23 cellular contexts compared by ENCODE assay signal in the genomic region with DNA sequence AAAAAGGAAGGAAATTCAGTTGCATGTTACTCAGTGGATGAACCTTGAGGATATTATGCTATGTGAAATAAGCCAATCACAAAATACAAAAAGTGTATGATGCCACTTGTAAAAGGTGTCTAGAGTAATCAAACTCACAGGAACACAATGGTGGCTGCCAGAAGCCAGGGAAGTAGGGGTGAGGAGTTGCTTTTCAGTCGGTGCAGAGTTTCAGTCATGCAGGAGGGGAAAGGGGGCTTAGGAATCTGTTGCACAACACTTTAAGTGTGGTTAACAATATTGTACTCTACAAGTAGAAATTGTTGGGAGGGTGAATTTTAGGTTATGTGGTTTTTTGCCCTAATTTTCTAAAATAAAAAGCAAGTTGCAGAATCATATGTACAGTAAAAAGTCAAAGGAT.
DNase-seq lines count a peak whose midpoint lies in the region; ATAC-seq, FAIRE-seq and TF ChIP-seq lines count a peak whose summit lies in the region.
"Had no signal": no experiment of that assay in that cellular context is flagged by ENCODE, and none has a peak within 500 bp of the region (broad histone marks: within the 10 kb centered on the region; RNA-seq: fewer than 3 reads in every experiment).

No MANE protein-coding gene starts in this region.

- H3K4ac ChIP-seq in IMR-90 (ENCODE audit: low read depth, low read length) (no peak overlapping the region), H1 (replicated peaks; ENCODE audit: insufficient read length, low read depth, low read length) (no peak overlapping the region)

- H3K79me2 ChIP-seq in H1 (ENCODE audit: control insufficient read depth in 1 of 2, insufficient read depth in 2 of 2, low read length in 2 of 2), result no peaks in the 10 kb centered on the region

- CTCF ChIA-PET in IMR-90 (lab: Yijun Ruan, JAX) (no interaction called here), H1 (lab: Charles Lee; ENCODE audit: partially characterized antibody) (no interaction called here)

- TF ChIP-seq EP300 in H1 (IDR thresholded peaks at IDR 0.05; ENCODE audit: borderline replicate concordance in 1 of 2, low read depth in 2 of 2, low read length in 2 of 2), result no peak

- peak overlapping the region; percentile 19 for H3K4me3 Mint-ChIP-seq in T-helper 17 cell
- H3K4me3 Mint-ChIP-seq: CD4-positive, alpha-beta T cell; IgD-negative memory B cell had no signal

- WGBS in IMR-90 (ENCODE audit: extremely low coverage in 2 of 2, insufficient read length in 1 of 2), 2 experiments, result no CpG with 5 or more reads among the region's 1 CpG
- WGBS in H1 (ENCODE audit: extremely low coverage in 1 of 2, insufficient coverage in 1 of 2, insufficient read length in 1 of 2, insufficient replicate concordance in 2 of 2, low coverage in 1 of 2, low lambda C conversion rate in 2 of 2, missing lambda C conversion rate in 1 of 2), 2 experiments, result 84% methylated on average over 1 of the region's 1 CpG; no CpG with 5 or more reads in 1 of the 2 experiments
- 9 to 14% (median 13%) methylated on average over 1 of the region's 1 CpG for WGBS in psoas muscle, 3 donors
- 10 to 18% methylated on average over 1 of the region's 1 CpG for WGBS in thyroid gland, 2 donors

- TF ChIP-seq RAD21 in IMR-90 (IDR thresholded peaks at IDR 0.05; ENCODE audit: low read length) (no peak), H1 (IDR thresholded peaks at IDR 0.05 in 1 of 2, conservative IDR thresholded peaks at IDR 0.05 in 1 of 2; ENCODE audit: low read depth in 2 of 2, low read length in 2 of 2) (no peak)

- H3K23me2 ChIP-seq in H1 (ENCODE audit: low read depth, low read length), result no peaks in the 10 kb centered on the region

- no peak overlapping the region for H2AK9ac ChIP-seq in IMR-90 (replicated peaks; ENCODE audit: low read depth, low read length, poor library complexity)

- H3K18ac ChIP-seq in IMR-90 (ENCODE audit: low read depth, low read length) (no peak overlapping the region), H1 (ENCODE audit: extremely low read depth, low read length) (0 out of 2 replicates have a peak overlapping the region, but pooled peaks have one; percentile 7)

- H3K27ac ChIP-seq in IMR-90 (ENCODE audit: insufficient read depth, low read length) (no peak overlapping the region), H1 (ENCODE audit: low read depth, low read length) (no peak overlapping the region), psoas muscle (no peak overlapping the region), thyroid gland (peak overlapping the region in 1 of 3 donors; percentile 69)
- H3K27ac ChIP-seq: BLaER1, GM23248, Peyer's patch had no signal

- H3K4me2 ChIP-seq in IMR-90 (ENCODE audit: low read depth, low read length) (no peak overlapping the region), H1 (ENCODE audit: insufficient read depth in 1 of 2, low read depth in 2 of 2, low read length in 2 of 2) (no peak overlapping the region)
- H3K4me2 ChIP-seq: BLaER1 had no signal

- H3K9me3 ChIP-seq in IMR-90 (ENCODE audit: control insufficient read depth, insufficient read depth, low read length) (peaks cover 12% of the 10 kb centered on the region), T-helper 17 cell (ENCODE audit: control insufficient read depth, low read length, poor library complexity, severe bottlenecking) (peaks cover 7% of the 10 kb centered on the region), H1 (ENCODE audit: insufficient read depth in 2 of 2, low read depth in 1 of 2, low read length in 1 of 2) (peaks cover 12 to 13% of the 10 kb centered on the region in 2 experiments), psoas muscle (peaks cover 12% of the 10 kb centered on the region), thyroid gland (no peaks in the 10 kb centered on the region)

- H3K4me1 Mint-ChIP-seq in T-helper 17 cell, result peaks cover 3% of the 10 kb centered on the region

- H3K9me1 ChIP-seq in IMR-90 (ENCODE audit: insufficient read depth, low read length), result no peaks in the 10 kb centered on the region

- H3K9ac ChIP-seq in IMR-90 (ENCODE audit: low read depth, low read length) (no peak overlapping the region), H1 (replicated peaks in 1 of 4; ENCODE audit: extremely low read depth in 1 of 4, low read depth in 3 of 4, low read length in 3 of 4) (no peak overlapping the region)
- H3K9ac ChIP-seq: BLaER1, GM23248 had no signal

- H3K79me1 ChIP-seq in IMR-90 (ENCODE audit: low read depth in 1 of 2, low read length in 2 of 2) (no peaks in the 10 kb centered on the region), H1 (ENCODE audit: low read depth, low read length) (no peaks in the 10 kb centered on the region)

- H2AFZ ChIP-seq in IMR-90 (replicated peaks; ENCODE audit: low read length, poor library complexity) (no peak overlapping the region), H1 (ENCODE audit: low read length) (no peak overlapping the region)
- H2AFZ ChIP-seq: GM23248 had no signal

- BruUV-seq in IMR-90 (replicated peaks; lab: Mats Ljungman, UMichigan), result no TSS peak

- no peak overlapping the region for H2AK5ac ChIP-seq in IMR-90 (ENCODE audit: low read depth, low read length)
- H2AK5ac ChIP-seq in H1 (ENCODE audit: low read depth, low read length), result no peak overlapping the region

- H2BK5ac ChIP-seq in IMR-90 (ENCODE audit: low read depth, low read length, poor library complexity, severe bottlenecking) (no peak overlapping the region), H1 (ENCODE audit: low read depth, low read length) (no peak overlapping the region)

- H4K20me1 ChIP-seq in IMR-90 (ENCODE audit: insufficient read depth, low read length) (no peaks in the 10 kb centered on the region), H1 (replicated peaks in 1 of 2; ENCODE audit: control insufficient read depth in 1 of 2, insufficient read depth in 2 of 2, low read length in 2 of 2) (no peaks in the 10 kb centered on the region)
- H4K20me1 ChIP-seq: BLaER1 had no signal

- no peak overlapping the region for H4K91ac ChIP-seq in IMR-90 (ENCODE audit: insufficient read depth, low read depth, low read length)
- no peak overlapping the region for H4K91ac ChIP-seq in H1 (replicated peaks; ENCODE audit: insufficient read length, low read length)

- H3K36me3 ChIP-seq in IMR-90 (ENCODE audit: control insufficient read depth, insufficient read depth, low read length) (no peaks in the 10 kb centered on the region), H1 (ENCODE audit: control insufficient read depth in 2 of 4, insufficient read depth in 4 of 4, low read length in 3 of 4) (no peaks in the 10 kb centered on the region), psoas muscle (ENCODE audit: insufficient read depth in 1 of 2, low read depth in 1 of 2) (no peaks in the 10 kb centered on the region), thyroid gland (no peaks in the 10 kb centered on the region)
- H3K36me3 ChIP-seq: BLaER1, Peyer's patch had no signal

- no peak overlapping the region for H3K4me3 ChIP-seq in IMR-90 (ENCODE audit: insufficient read depth, low read depth, low read length)
- no peak overlapping the region for H3K4me3 ChIP-seq in H1 (ENCODE audit: extremely low read depth in 1 of 4, insufficient read depth in 2 of 4, low read depth in 3 of 4, low read length in 4 of 4)
- no peak overlapping the region for H3K4me3 ChIP-seq in psoas muscle
- no peak overlapping the region for H3K4me3 ChIP-seq in thyroid gland (replicated peaks in 1 of 3)
- H3K4me3 ChIP-seq: BLaER1, GM23248, Peyer's patch had no signal

- H3K36me3 Mint-ChIP-seq in T-helper 17 cell (ENCODE audit: low read depth), result peaks cover 5% of the 10 kb centered on the region

- peaks cover 11% of the 10 kb centered on the region for H3K27me3 Mint-ChIP-seq in T-helper 17 cell
- H3K27me3 Mint-ChIP-seq: CD4-positive, alpha-beta T cell had no signal

- H4K8ac ChIP-seq in IMR-90 (ENCODE audit: low read depth in 2 of 2, low read length in 2 of 2) (no peak overlapping the region), H1 (ENCODE audit: extremely low read depth, insufficient read depth, low read length) (no peak overlapping the region)

- H3K27me3 ChIP-seq in IMR-90 (ENCODE audit: control insufficient read depth, insufficient read depth, low read length) (peaks cover 16% of the 10 kb centered on the region), H1 (replicated peaks in 1 of 4; ENCODE audit: control insufficient read depth in 3 of 4, extremely low read depth in 1 of 4, insufficient read depth in 3 of 4, low read length in 3 of 4) (no peaks in the 10 kb centered on the region), psoas muscle (ENCODE audit: insufficient read depth in 3 of 3, low read length in 2 of 3) (no peaks in the 10 kb centered on the region), thyroid gland (no peaks in the 10 kb centered on the region)
- H3K27me3 ChIP-seq: BLaER1, Peyer's patch had no signal

- intact Hi-C loops in IMR-90 (cut with micrococcal nuclease) (no loop called here), psoas muscle (cut with DNase I) (loop anchor here in 1 of 2 donors (5.0 kb wide), 1 partner anchor 349 kb away; a partner anchor contains a TSS), thyroid gland (cut with DNase I) (no loop called here)

- FAIRE-seq in D721Med (lab: Jason Lieb, UNC) (peak; percentile 46), H1 (lab: Jason Lieb, UNC) (no peak)
- FAIRE-seq: HTR-8/SVneo had no signal

- TF ChIP-seq CTCF in D721Med (IDR thresholded peaks at IDR 0.05; ENCODE audit: insufficient read depth, missing control alignments), result no peak
- TF ChIP-seq CTCF in IMR-90 (conservative IDR thresholded peaks at IDR 0.05; ENCODE audit: low read depth, low read length), result no peak
- no peak for TF ChIP-seq CTCF in H1 (IDR thresholded peaks at IDR 0.05; ENCODE audit: control extremely low read depth in 1 of 3, insufficient read depth in 1 of 3, low read depth in 1 of 3, low read length in 3 of 3)
- TF ChIP-seq CTCF in psoas muscle (IDR thresholded peaks at IDR 0.05), result no peak
- TF ChIP-seq CTCF in thyroid gland (IDR thresholded peaks at IDR 0.05), result no peak

- POLR2A ChIA-PET in IMR-90 (lab: Charles Lee; ENCODE audit: unreplicated experiment), result no interaction called here
- POLR2A ChIA-PET in H1 (lab: Charles Lee; ENCODE audit: partially characterized antibody), result no interaction called here

- DNase-seq in D721Med (ENCODE audit: insufficient read length, low spot score), result no peak
- no peak for DNase-seq in IMR-90
- no peak for DNase-seq in T-helper 17 cell
- DNase-seq in H1 (ENCODE audit: low read depth in 1 of 2, low spot score in 2 of 2), result no peak
- DNase-seq in psoas muscle, result no peak
- DNase-seq in HT-29 (ENCODE audit: low spot score), result no peak
- no peak for DNase-seq in thyroid gland
- DNase-seq: CD4-positive, alpha-beta T cell; COR-L47; DMS 273 treated with DMSO at 0.1 percent for 48 hours; DMS79 treated with DMSO at 0.1 percent for 48 hours; HCEC 1CT; NCI-H1092; NCI-H1436; NCI-H1930; NCI-H2227 treated with DMSO at 0.1 percent for 48 hours; NCI-H510A; Peyer's patch had no signal

- dilution Hi-C loops in IMR-90 (cut with HindIII; ENCODE audit: low sequenced_read_pairs, unreplicated experiment), result no loop called here

- ATAC-seq in IMR-90 (ENCODE audit: low read depth) (no peak), T-helper 17 cell (no peak), psoas muscle (no peak), GM19463 (IDR thresholded peaks at IDR 0.05; ENCODE audit: unreplicated experiment) (no peak)

- H3K27ac Mint-ChIP-seq in T-helper 17 cell, result no peak overlapping the region
- H3K27ac Mint-ChIP-seq: CD4-positive, alpha-beta T cell; IgD-negative memory B cell had no signal

- H2BK15ac ChIP-seq in IMR-90 (ENCODE audit: low read depth, low read length) (no peak overlapping the region), H1 (ENCODE audit: low read length) (no peak overlapping the region)

- TF ChIP-seq POLR2A in IMR-90 (IDR thresholded peaks at IDR 0.05; ENCODE audit: low read depth, low read length) (no peak), H1 (IDR thresholded peaks at IDR 0.05; ENCODE audit: control extremely low read depth in 1 of 2, low read depth in 2 of 2, low read length in 2 of 2) (no peak), thyroid gland (IDR thresholded peaks at IDR 0.05) (no peak)

- no peak overlapping the region for H2BK20ac ChIP-seq in IMR-90 (ENCODE audit: low read depth, low read length)
- no peak overlapping the region for H2BK20ac ChIP-seq in H1 (ENCODE audit: low read length)

- no peak overlapping the region for H3K23ac ChIP-seq in IMR-90 (ENCODE audit: low read depth, low read length)
- no peak overlapping the region for H3K23ac ChIP-seq in H1 (ENCODE audit: insufficient read length)

- H3K56ac ChIP-seq in IMR-90 (ENCODE audit: extremely low read depth, insufficient read depth, low read length) (no peak overlapping the region), H1 (replicated peaks; ENCODE audit: insufficient read length, low read depth, low read length) (no peak overlapping the region)

- no peak overlapping the region for H2BK120ac ChIP-seq in IMR-90 (ENCODE audit: low read depth, low read length)
- no peak overlapping the region for H2BK120ac ChIP-seq in H1 (replicated peaks; ENCODE audit: low read depth, low read length)

- in situ Hi-C loops in IMR-90 (cut with MboI; ENCODE audit: low sequenced_read_pairs), result no loop called here

- H3K4me1 ChIP-seq in IMR-90 (ENCODE audit: control insufficient read depth, insufficient read depth, low read length) (no peaks in the 10 kb centered on the region), H1 (replicated peaks in 1 of 4; ENCODE audit: control insufficient read depth in 3 of 4, insufficient read depth in 4 of 4, low read length in 3 of 4) (peaks cover 3 to 19% (median 13%) of the 10 kb centered on the region in 4 experiments; a peak in 5 of 7 replicates), psoas muscle (peaks cover 18% of the 10 kb centered on the region), thyroid gland (peaks cover 26 to 39% of the 10 kb centered on the region in 2 donors)
- H3K4me1 ChIP-seq: Peyer's patch had no signal

- H4K5ac ChIP-seq in IMR-90 (ENCODE audit: low read depth, low read length) (no peak overlapping the region), H1 (ENCODE audit: insufficient read length, low read depth, low read length) (no peak overlapping the region)

- no peak overlapping the region for H3K14ac ChIP-seq in IMR-90 (replicated peaks; ENCODE audit: low read depth, low read length)
- H3K14ac ChIP-seq in H1 (ENCODE audit: insufficient read length), result no peak overlapping the region

- H2BK12ac ChIP-seq in H1 (ENCODE audit: low read depth, low read length), result no peak overlapping the region
